ENCODE assay signal across 11 cellular contexts in genomic region chr2:234492687-234493086, GRCh38. TPM values are rescaled to one million over a fixed set of nuclear protein-coding genes. Genes with fewer than 3 reads are reported as not detected.
DNase-seq lines count a peak whose midpoint lies in the region; ATAC-seq and TF ChIP-seq lines count a peak whose summit lies in the region.
"Had no signal": no experiment of that assay in that cellular context is flagged by ENCODE, and none has a peak within 500 bp of the region (broad histone marks: within the 10 kb centered on the region; RNA-seq: fewer than 3 reads in every experiment).

No MANE protein-coding gene starts in this region.

- TF ChIP-seq CTCF in brain (conservative IDR thresholded peaks at IDR 0.05), result no peak

- H3K18ac ChIP-seq in mesenchymal stem cell (ENCODE audit: low read depth in 1 of 2, low read length in 2 of 2), result no peak overlapping the region

- no peak overlapping the region for H3K23ac ChIP-seq in mesenchymal stem cell (ENCODE audit: low read length in 2 of 2)

- H3K27me3 ChIP-seq in mesenchymal stem cell (ENCODE audit: control insufficient read depth in 1 of 2, insufficient read depth in 1 of 2, low read length in 2 of 2), result no peaks in the 10 kb centered on the region
- H3K27me3 ChIP-seq: ovary had no signal

- H3K9me3 Mint-ChIP-seq in stimulated activated naive CD8-positive, alpha-beta T cell treated with anti-CD3 and anti-CD28 coated beads, Interleukin-15, Interleukin-2, amounts not matched to agents 100 ng/mL and 50 ng/mL, for 24 hours, result no peaks in the 10 kb centered on the region
- peaks cover 0 to 12% (median 0%) of the 10 kb centered on the region in 5 experiments for H3K9me3 Mint-ChIP-seq in brain

- H2BK15ac ChIP-seq in mesenchymal stem cell (ENCODE audit: low read depth, poor library complexity, severe bottlenecking), result no peak overlapping the region

- peaks cover 16 to 24% of the 10 kb centered on the region in 2 experiments for H3K36me3 ChIP-seq in mesenchymal stem cell (ENCODE audit: control insufficient read depth in 1 of 2, insufficient read depth in 2 of 2, low read depth in 1 of 2, low read length in 2 of 2)
- H3K36me3 ChIP-seq: ovary had no signal

- H2BK12ac ChIP-seq in mesenchymal stem cell (ENCODE audit: low read length in 2 of 2), result no peak overlapping the region

- H3K4me2 ChIP-seq in mesenchymal stem cell (ENCODE audit: low read length, poor library complexity, severe bottlenecking), result peak overlapping the region; percentile 56

- H3K4me3 ChIP-seq in mesenchymal stem cell (ENCODE audit: insufficient read depth in 1 of 2, low read depth in 1 of 2, low read length in 2 of 2), result peak overlapping the region; percentile 22 to 99
- H3K4me3 ChIP-seq: ovary had no signal

- H4K8ac ChIP-seq in mesenchymal stem cell (ENCODE audit: low read length), result no peak overlapping the region

- peaks cover 71% of the 10 kb centered on the region for H3K4me1 Mint-ChIP-seq in stimulated activated naive CD8-positive, alpha-beta T cell treated with anti-CD3 and anti-CD28 coated beads, Interleukin-15, Interleukin-2, amounts not matched to agents 100 ng/mL and 50 ng/mL, for 24 hours (ENCODE audit: low read depth)
- peaks cover 48% of the 10 kb centered on the region for H3K4me1 Mint-ChIP-seq in brain

- H2AFZ ChIP-seq in mesenchymal stem cell (ENCODE audit: low read depth, low read length), result no peak overlapping the region

- H3K4ac ChIP-seq in mesenchymal stem cell (ENCODE audit: low read depth in 1 of 2, low read length in 2 of 2), result no peak overlapping the region

- peak overlapping the region; percentile 73 for H3K27ac Mint-ChIP-seq in stimulated activated naive CD8-positive, alpha-beta T cell treated with anti-CD3 and anti-CD28 coated beads, Interleukin-15, Interleukin-2, amounts not matched to agents 100 ng/mL and 50 ng/mL, for 24 hours
- H3K27ac Mint-ChIP-seq in brain, result peak overlapping the region; percentile 52 to 100 (median 99)

- no peak overlapping the region for H2BK5ac ChIP-seq in mesenchymal stem cell (ENCODE audit: low read depth, low read length, poor library complexity, severe bottlenecking)

- ATAC-seq in stimulated activated naive CD8-positive, alpha-beta T cell treated with anti-CD3 and anti-CD28 coated beads, Interleukin-15, Interleukin-2, amounts not matched to agents 100 U/mL and 50 U/mL, for 24 hours, result no peak
- ATAC-seq in HG02852 (IDR thresholded peaks at IDR 0.05; ENCODE audit: unreplicated experiment), result no peak
- ATAC-seq in HG03571 (IDR thresholded peaks at IDR 0.05; ENCODE audit: unreplicated experiment), result no peak

- H3K4me3 Mint-ChIP-seq in stimulated activated naive CD8-positive, alpha-beta T cell treated with anti-CD3 and anti-CD28 coated beads, Interleukin-15, Interleukin-2, amounts not matched to agents 100 ng/mL and 50 ng/mL, for 24 hours, result peak overlapping the region; percentile 94
- H3K4me3 Mint-ChIP-seq in brain, result peak overlapping the region; percentile 97 to 100 (median 98)

- no peaks in the 10 kb centered on the region for H3K27me3 Mint-ChIP-seq in stimulated activated naive CD8-positive, alpha-beta T cell treated with anti-CD3 and anti-CD28 coated beads, Interleukin-15, Interleukin-2, amounts not matched to agents 100 ng/mL and 50 ng/mL, for 24 hours
- H3K27me3 Mint-ChIP-seq in brain, result peaks cover 16% of the 10 kb centered on the region

- no peak overlapping the region for H3K14ac ChIP-seq in mesenchymal stem cell (ENCODE audit: low read length in 2 of 2)

- peaks cover 25% of the 10 kb centered on the region for H3K36me3 Mint-ChIP-seq in stimulated activated naive CD8-positive, alpha-beta T cell treated with anti-CD3 and anti-CD28 coated beads, Interleukin-15, Interleukin-2, amounts not matched to agents 100 ng/mL and 50 ng/mL, for 24 hours (ENCODE audit: low read depth)
- H3K36me3 Mint-ChIP-seq in brain, result peaks cover 63% of the 10 kb centered on the region

- H3K79me1 ChIP-seq in mesenchymal stem cell (replicated peaks; ENCODE audit: low read length, poor library complexity, severe bottlenecking), result peaks cover under 1% of the 10 kb centered on the region

- peak overlapping the region; percentile 96 for H3K27ac ChIP-seq in mesenchymal stem cell (ENCODE audit: low read length, poor library complexity, severe bottlenecking)
- H3K27ac ChIP-seq: C4-2B, ovary, VCaP had no signal

- no peak overlapping the region for H2BK120ac ChIP-seq in mesenchymal stem cell (ENCODE audit: low read depth, low read length)

- no peak overlapping the region for H4K91ac ChIP-seq in mesenchymal stem cell (ENCODE audit: low read length)

- WGBS in mesenchymal stem cell, result 91% methylated on average over 6 of the region's 6 CpGs

- DNase-seq in stimulated activated naive CD8-positive, alpha-beta T cell treated with anti-CD3 and anti-CD28 coated beads, Interleukin-15, Interleukin-2, amounts not matched to agents 100 U/mL and 50 U/mL, for 24 hours, result no peak
- DNase-seq in mesenchymal stem cell (no peak), DMS79 treated with DMSO at 0.1 percent for 48 hours (lab: John Stamatoyannopoulos, UW) (no peak), iPS-NIHi11 (ENCODE audit: low spot score) (no peak)
- DNase-seq: ovary had no signal

- H3K9me3 ChIP-seq in mesenchymal stem cell (ENCODE audit: control insufficient read depth, low read length), result no peaks in the 10 kb centered on the region
- H3K9me3 ChIP-seq: ovary had no signal

- H2AK5ac ChIP-seq in mesenchymal stem cell (ENCODE audit: low read length, severe bottlenecking), result no peak overlapping the region

- H3K4me1 ChIP-seq in mesenchymal stem cell (ENCODE audit: control insufficient read depth, insufficient read depth, low read depth, low read length), result peaks cover 10% of the 10 kb centered on the region

- no peak overlapping the region for H3K9ac ChIP-seq in mesenchymal stem cell (ENCODE audit: low read length)

RNA-seq across cellular contexts. Expression of gene ARL4C, which starts 4.2 kb away (rescaled TPM):
- 72.1 TPM for polyA plus RNA-seq in brain (ENCODE audit: insufficient read depth, low read depth, low replicate concordance)
- polyA plus RNA-seq in mesenchymal stem cell (2013, experiment 1 of 2), result 16.2 TPM
- 15.9 TPM for polyA plus RNA-seq in mesenchymal stem cell (2013, experiment 2 of 2)
